In genomic region chr3:88003115-88003755, GRCh38 we compare ENCODE assay signal across 8 cellular contexts. TPM values are rescaled to one million over a fixed set of nuclear protein-coding genes. Genes with fewer than 3 reads are reported as not detected.
DNase-seq lines count a peak whose midpoint lies in the region; ATAC-seq and TF ChIP-seq lines count a peak whose summit lies in the region.

No MANE protein-coding gene starts in this region.

- H3K27ac ChIP-seq in gastrocnemius medialis, result no peak overlapping the region

- no peaks in the 10 kb centered on the region for H3K27me3 ChIP-seq in gastrocnemius medialis

- in situ Hi-C loops in gastrocnemius medialis (cut with MboI; ENCODE audit: low sequenced_read_pairs in 4 of 4), result loop anchor here in 1 of 4 donors (25.0 kb wide), 1 partner anchor 641 kb away; no protein-coding TSS in a partner anchor

- no peak overlapping the region for H3K4me3 ChIP-seq in gastrocnemius medialis

- no peak for TF ChIP-seq POLR2A in gastrocnemius medialis (IDR thresholded peaks at IDR 0.05)

- H3K36me3 ChIP-seq in gastrocnemius medialis, result no peaks in the 10 kb centered on the region

- H3K4me1 ChIP-seq in gastrocnemius medialis, result no peaks in the 10 kb centered on the region

- ATAC-seq in gastrocnemius medialis (no peak), HG03442 (IDR thresholded peaks at IDR 0.05; ENCODE audit: unreplicated experiment) (no peak), GM18519 (IDR thresholded peaks at IDR 0.05; ENCODE audit: low FRiP score, unreplicated experiment) (no peak)

- DNase-seq in stimulated activated CD4-positive, alpha-beta T cell treated with anti-CD3 and anti-CD28 coated beads, Interleukin-4, amount 100 ng/mL, for 24 hours, result peak; percentile 20
- DNase-seq in stimulated activated CD4-positive, alpha-beta T cell treated with anti-CD3 and anti-CD28 coated beads, Interleukin-2, amount 100 ng/mL, for 24 hours, result no peak
- DNase-seq in HT-29 (ENCODE audit: low spot score), result peak; percentile 28
- DNase-seq in SKM-1 (lab: John Stamatoyannopoulos, UW; ENCODE audit: unreplicated experiment), result peak; percentile 46
- peak; percentile 53 for DNase-seq in foreskin melanocyte
- DNase-seq in gastrocnemius medialis, result no peak

- H3K9me3 ChIP-seq in gastrocnemius medialis, result no peaks in the 10 kb centered on the region

- peak; percentile 28 to 60 (median 43) for TF ChIP-seq CTCF in gastrocnemius medialis (IDR thresholded peaks at IDR 0.05 in 4 of 5, conservative IDR thresholded peaks at IDR 0.05 in 1 of 5)

- intact Hi-C loops in gastrocnemius medialis (cut with DNase I; ENCODE audit: low total_unique reads), result loop anchor here (2.0 to 5.0 kb wide), 3 partner anchors 109 to 652 kb away; no protein-coding TSS in a partner anchor

RNA-seq across cellular contexts. Expression of gene CGGBP1, which starts 55.6 kb away (rescaled TPM):
- total RNA-seq in HT-29 (2014; rRNA removed; shearing (Covaris generic)), result 3.3 and 3.6 TPM in 2 replicates
- total RNA-seq in gastrocnemius medialis, result 10 to 100 TPM; 25.9 to 47.3 (median 41.7) TPM

RNA-seq across cellular contexts. Expression of gene ZNF654, which starts 55.8 kb away (rescaled TPM):
- total RNA-seq in HT-29 (2014; rRNA removed; shearing (Covaris generic)), result 1.0 and 1.1 TPM in 2 replicates
- total RNA-seq in gastrocnemius medialis, result 10 to 100 TPM in 2 of 4 donors, 1 to 10 TPM in 2; 7.8 to 12.5 (median 9.8) TPM

Comparison
In these comparisons a context has a peak if more than half of its experiments do, and no peak if none do; other contexts are left out.
1. DNase-seq: peak in stimulated activated CD4-positive, alpha-beta T cell treated with anti-CD3 and anti-CD28 coated beads, Interleukin-4, amount 100 ng/mL, for 24 hours (single experiment), HT-29 (single experiment), SKM-1 (single experiment) and foreskin melanocyte (single experiment); none in stimulated activated CD4-positive, alpha-beta T cell treated with anti-CD3 and anti-CD28 coated beads, Interleukin-2, amount 100 ng/mL, for 24 hours (0 of 2) and gastrocnemius medialis (0 of 2).